ENCODE assay signal across 8 cellular contexts in genomic region chr19:50679177-50680125, GRCh38. TPM values are rescaled to one million over a fixed set of nuclear protein-coding genes. Genes with fewer than 3 reads are reported as not detected.
DNase-seq lines count a peak whose midpoint lies in the region; ATAC-seq and TF ChIP-seq lines count a peak whose summit lies in the region.

No MANE protein-coding gene starts in this region.

- no peak overlapping the region for H3K18ac ChIP-seq in mesenchymal stem cell (ENCODE audit: low read depth in 1 of 2, low read length in 2 of 2)

- H2BK12ac ChIP-seq in mesenchymal stem cell (ENCODE audit: low read length in 2 of 2) = no peak overlapping the region

- H3K4me1 ChIP-seq in DOHH2 (ENCODE audit: control insufficient read depth, low read length) = peaks cover 8% of the 10 kb centered on the region
- no peaks in the 10 kb centered on the region for H3K4me1 ChIP-seq in HEK293 (ENCODE audit: control insufficient read depth, insufficient read depth, low read length)
- no peaks in the 10 kb centered on the region for H3K4me1 ChIP-seq in mesenchymal stem cell (ENCODE audit: control insufficient read depth, insufficient read depth, low read depth, low read length)

- H3K27me3 ChIP-seq in DOHH2 (ENCODE audit: control insufficient read depth, low read length) = peaks cover 5% of the 10 kb centered on the region; the same call in 1 of the 2 replicates
- peaks cover 0 to 22% of the 10 kb centered on the region in 2 experiments for H3K27me3 ChIP-seq in mesenchymal stem cell (ENCODE audit: control insufficient read depth in 1 of 2, insufficient read depth in 1 of 2, low read length in 2 of 2)

- peak overlapping the region; percentile 52 for H3K4me2 ChIP-seq in DOHH2 (ENCODE audit: low read length)
- no peak overlapping the region for H3K4me2 ChIP-seq in mesenchymal stem cell (ENCODE audit: low read length, poor library complexity, severe bottlenecking)

- no peaks in the 10 kb centered on the region for H3K9me2 ChIP-seq in DOHH2 (replicated peaks; ENCODE audit: control insufficient read depth, low read length)

- no peak overlapping the region for H2AK5ac ChIP-seq in mesenchymal stem cell (ENCODE audit: low read length, severe bottlenecking)

- no peak overlapping the region for H2BK5ac ChIP-seq in mesenchymal stem cell (ENCODE audit: low read depth, low read length, poor library complexity, severe bottlenecking)

- CTCF ChIA-PET in HEK293 (lab: Yijun Ruan, JAX) = interaction anchor here (0.5 kb wide), 1 partner anchor 522 kb away, joined by 4 read pairs; no protein-coding TSS in a partner anchor

- H3K27ac ChIP-seq in DOHH2 (ENCODE audit: low read depth, low read length) (no peak overlapping the region), HEK293 (ENCODE audit: extremely low read depth, low read depth, low read length) (no peak overlapping the region), mesenchymal stem cell (ENCODE audit: low read length, poor library complexity, severe bottlenecking) (no peak overlapping the region)

- TF ChIP-seq CTCF in DOHH2 (IDR thresholded peaks at IDR 0.05; ENCODE audit: low read depth, low read length, poor library complexity, severe bottlenecking) = no peak
- no peak for TF ChIP-seq CTCF in HEK293 (tag by site-specific recombination; IDR thresholded peaks at IDR 0.05)

- H3K14ac ChIP-seq in mesenchymal stem cell (ENCODE audit: low read length in 2 of 2) = no peak overlapping the region

- peaks cover 4% of the 10 kb centered on the region; the same call in 1 of the 2 replicates for H4K20me1 ChIP-seq in DOHH2 (ENCODE audit: control insufficient read depth, insufficient read depth, low read depth, low read length)

- H3K79me2 ChIP-seq in DOHH2 (ENCODE audit: control insufficient read depth, low read length) = no peaks in the 10 kb centered on the region

- H2AFZ ChIP-seq in mesenchymal stem cell (ENCODE audit: low read depth, low read length) = no peak overlapping the region

- no peak overlapping the region for H3K4ac ChIP-seq in mesenchymal stem cell (ENCODE audit: low read depth in 1 of 2, low read length in 2 of 2)

- no peak for ATAC-seq in GM21367 (IDR thresholded peaks at IDR 0.05; ENCODE audit: unreplicated experiment)

- no peaks in the 10 kb centered on the region for H3K36me3 ChIP-seq in DOHH2 (ENCODE audit: control insufficient read depth, low read length)
- no peaks in the 10 kb centered on the region; a peak in 1 of 3 replicates for H3K36me3 ChIP-seq in HEK293 (ENCODE audit: control insufficient read depth in 2 of 2, insufficient read depth in 1 of 2, low read length in 2 of 2)
- no peaks in the 10 kb centered on the region for H3K36me3 ChIP-seq in mesenchymal stem cell (ENCODE audit: control insufficient read depth in 1 of 2, insufficient read depth in 2 of 2, low read depth in 1 of 2, low read length in 2 of 2)

- no peak overlapping the region for H2BK15ac ChIP-seq in mesenchymal stem cell (ENCODE audit: low read depth, poor library complexity, severe bottlenecking)

- H4K8ac ChIP-seq in mesenchymal stem cell (ENCODE audit: low read length) = no peak overlapping the region

- no peak overlapping the region for H2BK120ac ChIP-seq in mesenchymal stem cell (ENCODE audit: low read depth, low read length)

- H4K91ac ChIP-seq in mesenchymal stem cell (ENCODE audit: low read length) = no peak overlapping the region

- no peaks in the 10 kb centered on the region for H3F3A ChIP-seq in DOHH2 (ENCODE audit: control insufficient read depth, insufficient read depth)

- no peaks in the 10 kb centered on the region for H3K79me1 ChIP-seq in mesenchymal stem cell (replicated peaks; ENCODE audit: low read length, poor library complexity, severe bottlenecking)

- H3K23ac ChIP-seq in mesenchymal stem cell (ENCODE audit: low read length in 2 of 2) = no peak overlapping the region

- peak; percentile 25 to 80 for DNase-seq in NCI-H526 (lab: John Stamatoyannopoulos, UW)
- DNase-seq in activated CD4-positive, alpha-beta T cell treated with anti-CD3 and anti-CD28 coated beads, Interleukin-2, amount 50 U/mL, for 48 hours = peak; percentile 80 to 82
- peak; percentile 87 for DNase-seq in ecto neural progenitor cell (ENCODE audit: low spot score)
- peak; percentile 8 for DNase-seq in mesenchymal stem cell
- peak; percentile 53 for DNase-seq in stimulated activated CD8-positive, alpha-beta memory T cell treated with anti-CD3 and anti-CD28 coated beads, Interleukin-2, amount 100 ng/mL, for 1 hour (ENCODE audit: low read depth in 2 of 2)

- H3K4me3 ChIP-seq in DOHH2 (ENCODE audit: low read length) = peak overlapping the region; percentile 40
- H3K4me3 ChIP-seq in HEK293 (ENCODE audit: low read depth, low read length) = no peak overlapping the region
- no peak overlapping the region for H3K4me3 ChIP-seq in mesenchymal stem cell (ENCODE audit: insufficient read depth in 1 of 2, low read depth in 1 of 2, low read length in 2 of 2)

- no peaks in the 10 kb centered on the region for H3K9me3 ChIP-seq in DOHH2 (ENCODE audit: control insufficient read depth, insufficient read depth, low read length)
- H3K9me3 ChIP-seq in HEK293 (ENCODE audit: control insufficient read depth, insufficient read depth, low read depth, low read length) = no peaks in the 10 kb centered on the region
- no peaks in the 10 kb centered on the region for H3K9me3 ChIP-seq in mesenchymal stem cell (ENCODE audit: control insufficient read depth, low read length)

- POLR2A ChIA-PET in HEK293 (lab: Yijun Ruan, JAX) = interaction anchor here (1.5 kb wide), 1 partner anchor 114 kb away, joined by 7 read pairs; no protein-coding TSS in a partner anchor

- H3K9ac ChIP-seq in mesenchymal stem cell (ENCODE audit: low read length) = no peak overlapping the region

- WGBS in mesenchymal stem cell = 71% methylated on average over 23 of the region's 23 CpGs

TF ChIP-seq in HEK293, 187 proteins besides CTCF, POLR2A, EP300 and RAD21 (continues in another document):
- TF ChIP-seq ZBTB11 (tag by site-specific recombination; conservative IDR thresholded peaks at IDR 0.05; ENCODE audit: low read depth) (no peak), ZNF707 (tag by site-specific recombination; IDR thresholded peaks at IDR 0.05) (no peak), ZNF2 (tag by site-specific recombination; IDR thresholded peaks at IDR 0.05) (no peak), ZNF449 (tag by site-specific recombination; IDR thresholded peaks at IDR 0.05) (no peak), ZNF747 (tag by site-specific recombination; IDR thresholded peaks at IDR 0.05) (no peak), ZNF24 (tag by site-specific recombination; IDR thresholded peaks at IDR 0.05) (no peak), EGR2 (tag by site-specific recombination; IDR thresholded peaks at IDR 0.05; ENCODE audit: low read depth) (no peak), ZNF529 (tag by site-specific recombination; IDR thresholded peaks at IDR 0.05; ENCODE audit: insufficient replicate concordance) (no peak), BCL11B (tag by site-specific recombination; IDR thresholded peaks at IDR 0.05; ENCODE audit: low read depth) (peak; percentile 65)

RNA-seq across cellular contexts. Expression of gene C19orf81, which starts 30.2 kb away (rescaled TPM):
- polyA plus RNA-seq in mesenchymal stem cell (2013, experiment 1 of 2) = not detected
- polyA plus RNA-seq in mesenchymal stem cell (2013, experiment 2 of 2) = not detected

RNA-seq across cellular contexts. Expression of gene SYT3, which starts 39.8 kb away (rescaled TPM):
- polyA plus RNA-seq in mesenchymal stem cell (2013, experiment 1 of 2) = not detected
- not detected for polyA plus RNA-seq in mesenchymal stem cell (2013, experiment 2 of 2)

RNA-seq across cellular contexts. Expression of gene SHANK1, which starts 40.2 kb away (rescaled TPM):
- polyA plus RNA-seq in mesenchymal stem cell (2013, experiment 1 of 2) = 0.17 TPM
- 0.22 TPM for polyA plus RNA-seq in mesenchymal stem cell (2013, experiment 2 of 2)

RNA-seq across cellular contexts. Expression of gene CLEC11A, which starts 43.7 kb away (rescaled TPM):
- 2.0 TPM for polyA plus RNA-seq in mesenchymal stem cell (2013, experiment 1 of 2)
- 2.5 TPM for polyA plus RNA-seq in mesenchymal stem cell (2013, experiment 2 of 2)

Comparison
In these comparisons a context has a peak if more than half of its experiments do, and no peak if none do; other contexts are left out.
1. DNase-seq: peak in every context shown above with its lines; median percentile 87 in ecto neural progenitor cell; 81 in activated CD4-positive, alpha-beta T cell treated with anti-CD3 and anti-CD28 coated beads, Interleukin-2, amount 50 U/mL, for 48 hours; 53 in stimulated activated CD8-positive, alpha-beta memory T cell treated with anti-CD3 and anti-CD28 coated beads, Interleukin-2, amount 100 ng/mL, for 1 hour; 52 in NCI-H526; 8 in mesenchymal stem cell.